ENCODE assay signal across 29 cellular contexts in the genomic region with DNA sequence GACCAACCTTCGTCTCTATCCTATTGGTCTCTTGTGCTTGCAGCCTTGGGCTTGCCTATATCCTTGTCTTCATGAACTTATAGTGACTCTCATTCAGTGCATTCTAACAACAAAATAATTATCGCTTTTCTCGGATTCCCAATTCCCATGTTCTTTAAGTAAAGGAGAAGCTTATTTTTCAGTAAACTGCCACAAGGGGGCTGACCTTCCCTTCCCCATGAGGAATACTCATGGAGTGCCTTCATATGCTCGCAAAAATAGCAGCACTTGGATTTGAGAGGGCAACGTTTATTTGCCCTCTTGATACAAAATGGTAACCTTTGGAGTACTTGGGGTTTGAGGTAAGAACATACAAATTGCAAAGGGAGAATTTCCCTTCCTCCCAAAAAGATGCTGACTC.
DNase-seq lines count a peak whose midpoint lies in the region; ATAC-seq and TF ChIP-seq lines count a peak whose summit lies in the region.
"Had no signal": no experiment of that assay in that cellular context is flagged by ENCODE, and none has a peak within 500 bp of the region (broad histone marks: within the 10 kb centered on the region; RNA-seq: fewer than 3 reads in every experiment).

No MANE protein-coding gene starts in this region.

- H3K4me3 ChIP-seq in mesendoderm (ENCODE audit: low read length) (no peak overlapping the region), Peyer's patch (no peak overlapping the region)
- H3K4me3 ChIP-seq: MG63, SJCRH30, smooth muscle cell, suprapubic skin had no signal

- H2BK15ac ChIP-seq in H9 (ENCODE audit: low read depth, low read length): no peak overlapping the region
- H2BK15ac ChIP-seq in mesendoderm (replicated peaks; ENCODE audit: low read depth): no peak overlapping the region

- peak; percentile 50 for TF ChIP-seq CTCF in H9 (conservative IDR thresholded peaks at IDR 0.05)
- TF ChIP-seq CTCF in WTC11 (IDR thresholded peaks at IDR 0.05): no peak
- TF ChIP-seq CTCF in Peyer's patch (IDR thresholded peaks at IDR 0.05): no peak

- H3K23me2 ChIP-seq in H9 (ENCODE audit: insufficient read length, low read depth, low read length, poor library complexity, severe bottlenecking): no peaks in the 10 kb centered on the region

- peaks cover 46% of the 10 kb centered on the region for H3K9me3 ChIP-seq in H9 (ENCODE audit: control insufficient read depth, low read depth, low read length)
- H3K9me3 ChIP-seq in Peyer's patch: no peaks in the 10 kb centered on the region
- H3K9me3 ChIP-seq: MG63, SJCRH30, suprapubic skin had no signal

- no peak for TF ChIP-seq POLR2A in Peyer's patch (IDR thresholded peaks at IDR 0.05)

- H2BK20ac ChIP-seq in H9 (ENCODE audit: low read depth, low read length, poor library complexity, severe bottlenecking): no peak overlapping the region

- H3K56ac ChIP-seq in H9 (ENCODE audit: insufficient read length, low read depth, low read length) (no peak overlapping the region), mesendoderm (ENCODE audit: low read length) (no peak overlapping the region)

- H4K20me1 ChIP-seq in H9 (ENCODE audit: control insufficient read depth, insufficient read depth, insufficient read length): no peaks in the 10 kb centered on the region

- H3K36me3 ChIP-seq in mesendoderm (ENCODE audit: control insufficient read depth, insufficient read depth, low read length) (no peaks in the 10 kb centered on the region), Peyer's patch (no peaks in the 10 kb centered on the region)
- H3K36me3 ChIP-seq: MG63, SJCRH30, suprapubic skin had no signal

- no CpG with 5 or more reads among the region's 5 CpGs for WGBS in H9 (ENCODE audit: extremely low coverage, insufficient read length, low lambda C conversion rate)
- no CpG with 5 or more reads among the region's 5 CpGs for WGBS in mesendoderm (ENCODE audit: extremely low coverage, insufficient coverage, low lambda C conversion rate)

- CTCF ChIA-PET in WTC11 (lab: Charles Lee): interaction anchor here (1.0 kb wide), 3 partner anchors 36 to 52 kb away, joined by 3 to 6 read pairs (median 3); no protein-coding TSS in a partner anchor

- H3K27me3 ChIP-seq in H9 (ENCODE audit: insufficient read depth, low read length): no peaks in the 10 kb centered on the region
- no peaks in the 10 kb centered on the region for H3K27me3 ChIP-seq in mesendoderm (ENCODE audit: insufficient read depth, low read length, poor library complexity)
- no peaks in the 10 kb centered on the region for H3K27me3 ChIP-seq in Peyer's patch
- H3K27me3 ChIP-seq: MG63, SJCRH30, suprapubic skin had no signal

- H3K27me3 Mint-ChIP-seq in H9 (ENCODE audit: low read depth) (no peaks in the 10 kb centered on the region; the same call in 1 of the 2 replicates), WTC11 (ENCODE audit: low read depth) (no peaks in the 10 kb centered on the region)
- H3K27me3 Mint-ChIP-seq: activated naive CD8-positive, alpha-beta T cell treated with anti-CD3 and anti-CD28 coated beads, Interleukin-2, amount 10 ng/mL, durations not matched to agents 7 days and 5 days; CD4-positive, alpha-beta T cell had no signal

- no peaks in the 10 kb centered on the region for H3K79me2 ChIP-seq in H9 (ENCODE audit: insufficient read depth, low read length)
- no peaks in the 10 kb centered on the region for H3K79me2 ChIP-seq in mesendoderm (ENCODE audit: control insufficient read depth, insufficient read depth, low read length)
- H3K79me2 ChIP-seq: parathyroid adenoma had no signal

- H3K36me3 Mint-ChIP-seq in H9 (ENCODE audit: insufficient read depth in 1 of 3, low read depth in 3 of 3): no peaks in the 10 kb centered on the region
- peaks cover 4% of the 10 kb centered on the region for H3K36me3 Mint-ChIP-seq in WTC11
- H3K36me3 Mint-ChIP-seq: activated naive CD8-positive, alpha-beta T cell treated with anti-CD3 and anti-CD28 coated beads, Interleukin-2, amount 10 ng/mL, durations not matched to agents 7 days and 5 days; T-cell had no signal

- H4K91ac ChIP-seq in H9 (ENCODE audit: insufficient read length, low read depth, low read length): no peak overlapping the region

- H2BK5ac ChIP-seq in H9 (ENCODE audit: insufficient read length, low read length): no peak overlapping the region
- no peak overlapping the region for H2BK5ac ChIP-seq in mesendoderm (ENCODE audit: low read length)

- DNase-seq in DMS 273 (lab: John Stamatoyannopoulos, UW; ENCODE audit: unreplicated experiment) (peak; percentile 31), DMS 273 treated with DMSO at 0.1 percent for 48 hours (lab: John Stamatoyannopoulos, UW) (no peak), H9 (no peak), WTC11 (ENCODE audit: low spot score) (peak; percentile 10), mesendoderm (peak; percentile 20), HUDEP-2 (lab: John Stamatoyannopoulos, UW; ENCODE audit: unreplicated experiment in 76 of 76) (no peak), Peyer's patch (no peak)
- DNase-seq: activated CD4-positive, CD25-positive, alpha-beta regulatory T cell; activated gamma-delta T cell; activated naive CD8-positive, alpha-beta T cell treated with anti-CD3 and anti-CD28 coated beads, Interleukin-2, amount 10 ng/mL, durations not matched to agents 7 days and 5 days; activated T-cell treated with anti-CD3 and anti-CD28 coated beads, Interleukin-2, amount 50 U/mL, for 4 hours; aorta; CD4-positive, alpha-beta T cell; hypothalamus; left colon; MG63; NCI-H1105; NCI-H187 treated with DMSO at 0.1 percent for 48 hours; NCI-H524 treated with DMSO at 0.1 percent for 48 hours; right cardiac atrium; stimulated activated naive CD4-positive, alpha-beta T cell; T-cell had no signal

- H3K14ac ChIP-seq in H9 (ENCODE audit: insufficient read depth, low read length): no peak overlapping the region

- POLR2A ChIA-PET in WTC11 (lab: Charles Lee): no interaction called here

- H3T11ph ChIP-seq in H9 (ENCODE audit: low read length): no peak overlapping the region

- H3K79me1 ChIP-seq in H9 (ENCODE audit: insufficient read depth, low read depth, low read length, poor library complexity, severe bottlenecking) (no peaks in the 10 kb centered on the region), mesendoderm (ENCODE audit: low read length) (no peaks in the 10 kb centered on the region)

- H3K27ac ChIP-seq in H9 (ENCODE audit: insufficient read length, low read depth, low read length) (no peak overlapping the region), mesendoderm (ENCODE audit: low read depth, low read length) (no peak overlapping the region), Peyer's patch (no peak overlapping the region)
- H3K27ac ChIP-seq: 22Rv1, parathyroid adenoma, SJCRH30, suprapubic skin had no signal

- H3K18ac ChIP-seq in H9 (ENCODE audit: insufficient read length, low read depth, low read length): no peak overlapping the region
- no peak overlapping the region for H3K18ac ChIP-seq in mesendoderm (ENCODE audit: low read length)

- H3K9ac ChIP-seq in H9 (ENCODE audit: extremely low read depth, insufficient read length, low read length) (no peak overlapping the region), mesendoderm (ENCODE audit: low read length) (no peak overlapping the region)
- H3K9ac ChIP-seq: parathyroid adenoma had no signal

- H4K5ac ChIP-seq in H9 (ENCODE audit: insufficient read length, low read depth, low read length) (no peak overlapping the region), mesendoderm (ENCODE audit: low read length) (no peak overlapping the region)

- ATAC-seq in WTC11 (0 out of 2 replicates have a peak, but pooled peaks have one; percentile 34), HG03342 (IDR thresholded peaks at IDR 0.05; ENCODE audit: unreplicated experiment) (no peak)
- ATAC-seq: activated T-cell treated with anti-CD3 and anti-CD28 coated beads, Interleukin-2, amount 50 U/mL, for 4 hours; HCT116; left colon; right cardiac atrium; T-cell had no signal

- H2AK5ac ChIP-seq in H9 (ENCODE audit: insufficient read length, low read length) (no peak overlapping the region), mesendoderm (ENCODE audit: low read length) (no peak overlapping the region)

- no peak overlapping the region for H2BK120ac ChIP-seq in H9 (ENCODE audit: low read depth, low read length, poor library complexity, severe bottlenecking)
- H2BK120ac ChIP-seq in mesendoderm (ENCODE audit: low read depth, low read length): no peak overlapping the region

- peaks cover 62 to 69% of the 10 kb centered on the region in 2 experiments for H3K9me3 Mint-ChIP-seq in H9
- H3K9me3 Mint-ChIP-seq in WTC11: peaks cover 4% of the 10 kb centered on the region; the same call in 1 of the 2 replicates
- H3K9me3 Mint-ChIP-seq: activated naive CD8-positive, alpha-beta T cell treated with anti-CD3 and anti-CD28 coated beads, Interleukin-2, amount 10 ng/mL, durations not matched to agents 7 days and 5 days; activated T-cell treated with anti-CD3 and anti-CD28 coated beads, Interleukin-2, amount 50 U/mL, for 4 hours; CD4-positive, alpha-beta T cell; T-cell had no signal

- H4K8ac ChIP-seq in H9 (replicated peaks; ENCODE audit: insufficient read length, low read depth, low read length): no peak overlapping the region
- no peak overlapping the region for H4K8ac ChIP-seq in mesendoderm (ENCODE audit: low read depth, low read length)

- H3K4me3 Mint-ChIP-seq in H9 (no peak overlapping the region), WTC11 (no peak overlapping the region)
- H3K4me3 Mint-ChIP-seq: activated naive CD8-positive, alpha-beta T cell treated with anti-CD3 and anti-CD28 coated beads, Interleukin-2, amount 10 ng/mL, durations not matched to agents 7 days and 5 days; activated T-cell treated with anti-CD3 and anti-CD28 coated beads, Interleukin-2, amount 50 U/mL, for 4 hours; CD4-positive, alpha-beta T cell; T-cell had no signal

- no peak overlapping the region for H2BK12ac ChIP-seq in H9 (ENCODE audit: insufficient read length, low read depth, low read length)

- H3K27ac Mint-ChIP-seq in H9 (no peak overlapping the region), WTC11 (no peak overlapping the region)
- H3K27ac Mint-ChIP-seq: activated naive CD8-positive, alpha-beta T cell treated with anti-CD3 and anti-CD28 coated beads, Interleukin-2, amount 10 ng/mL, durations not matched to agents 7 days and 5 days; CD4-positive, alpha-beta T cell; T-cell had no signal

- H3K23ac ChIP-seq in H9 (ENCODE audit: insufficient read length, low read depth, low read length) (no peak overlapping the region), mesendoderm (ENCODE audit: low read length) (no peak overlapping the region)

- H2AFZ ChIP-seq in H9 (ENCODE audit: low read length): no peak overlapping the region
- H2AFZ ChIP-seq: parathyroid adenoma had no signal

- H3K4me1 ChIP-seq in H9 (ENCODE audit: insufficient read depth, low read length) (no peaks in the 10 kb centered on the region), mesendoderm (ENCODE audit: control insufficient read depth, low read depth, low read length) (no peaks in the 10 kb centered on the region), Peyer's patch (no peaks in the 10 kb centered on the region)
- H3K4me1 ChIP-seq: parathyroid adenoma, SJCRH30, suprapubic skin had no signal

- H3K4ac ChIP-seq in H9 (ENCODE audit: low read depth, low read length) (no peak overlapping the region), mesendoderm (ENCODE audit: low read depth, low read length) (no peak overlapping the region)

- H3K4me1 Mint-ChIP-seq in H9: no peaks in the 10 kb centered on the region
- H3K4me1 Mint-ChIP-seq in WTC11: 0 out of 2 replicates have a peak, but pooled peaks cover 3% of the 10 kb centered on the region
- H3K4me1 Mint-ChIP-seq: activated naive CD8-positive, alpha-beta T cell treated with anti-CD3 and anti-CD28 coated beads, Interleukin-2, amount 10 ng/mL, durations not matched to agents 7 days and 5 days; T-cell had no signal

- no peak overlapping the region for H3K4me2 ChIP-seq in H9 (ENCODE audit: insufficient read depth, insufficient read length, low read length)
- no peak overlapping the region for H3K4me2 ChIP-seq in mesendoderm (ENCODE audit: low read length)
- H3K4me2 ChIP-seq: smooth muscle cell had no signal

Comparison
In these comparisons a context has a peak if more than half of its experiments do, and no peak if none do; other contexts are left out.
1. DNase-seq: peak in DMS 273 (single experiment), WTC11 (single experiment) and mesendoderm (single experiment); none in DMS 273 treated with DMSO at 0.1 percent for 48 hours (single experiment), H9 (single experiment), HUDEP-2 (0 of 76) and Peyer's patch (0 of 3).